8 cellular contexts compared by ENCODE assay signal in the genomic region with DNA sequence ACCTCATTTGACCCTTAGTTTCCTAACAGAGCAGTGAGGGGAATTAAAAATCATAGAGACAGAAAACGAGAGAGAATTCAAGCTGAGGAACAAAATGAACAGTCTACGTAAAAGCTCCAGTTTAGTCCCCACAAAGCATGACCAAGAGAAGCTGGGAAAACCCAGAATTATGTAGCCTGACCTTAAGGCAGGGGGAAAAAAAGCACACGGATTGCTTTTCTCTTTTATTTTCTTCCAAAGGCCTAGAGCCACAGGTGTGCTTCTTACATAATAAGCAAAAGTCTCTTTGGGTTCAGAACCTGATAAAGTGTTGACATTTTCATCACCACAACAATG. TPM values are rescaled to one million over a fixed set of nuclear protein-coding genes. Genes with fewer than 3 reads are reported as not detected.
DNase-seq lines count a peak whose midpoint lies in the region; ATAC-seq and TF ChIP-seq lines count a peak whose summit lies in the region.

No MANE protein-coding gene starts in this region.

- peak overlapping the region; percentile 83 for H3K4me2 ChIP-seq in HCT116 (ENCODE audit: low read length)
- H3K4me2 ChIP-seq in hepatocyte: peak overlapping the region; percentile 76
- peak overlapping the region; percentile 95 for H3K4me2 ChIP-seq in smooth muscle cell

- no peaks in the 10 kb centered on the region for H3K9me3 Mint-ChIP-seq in activated CD4-positive, alpha-beta memory T cell treated with anti-CD3 and anti-CD28 coated beads, Interleukin-2, amount 10 ng/mL, durations not matched to agents 7 days and 5 days

- RAD21 ChIA-PET in HCT116 (lab: Charles Lee; ENCODE audit: low non-redundant PET in 1 of 2, low total read pairs in 2 of 2, uncharacterized antibody in 2 of 2, unreplicated experiment in 2 of 2): interaction anchor here in 1 of 2 experiments (0.7 kb wide), 1 partner anchor 41 kb away, joined by 3 read pairs; no protein-coding TSS in a partner anchor

- no peaks in the 10 kb centered on the region for H3F3A ChIP-seq in smooth muscle cell (ENCODE audit: low read depth)

- no peak for TF ChIP-seq RAD21 in HCT116 (IDR thresholded peaks at IDR 0.05; ENCODE audit: low read depth)

- H2AFZ ChIP-seq in HCT116 (ENCODE audit: low read depth, low read length, poor library complexity, severe bottlenecking): peak overlapping the region; percentile 92
- H2AFZ ChIP-seq in hepatocyte: peak overlapping the region; percentile 96
- peak overlapping the region; percentile 97 for H2AFZ ChIP-seq in smooth muscle cell (ENCODE audit: low read depth)

- no peaks in the 10 kb centered on the region for H3K9me2 ChIP-seq in HCT116 (ENCODE audit: insufficient read depth)
- H3K9me2 ChIP-seq in hepatocyte (replicated peaks; ENCODE audit: insufficient read depth): no peaks in the 10 kb centered on the region

- H3K4me3 Mint-ChIP-seq in activated CD4-positive, alpha-beta memory T cell treated with anti-CD3 and anti-CD28 coated beads, Interleukin-2, amount 10 ng/mL, durations not matched to agents 7 days and 5 days: peak overlapping the region; percentile 88

- H4K20me1 ChIP-seq in HCT116 (ENCODE audit: insufficient read depth) (no peaks in the 10 kb centered on the region; the same call in 1 of the 2 replicates), hepatocyte (ENCODE audit: insufficient read depth, poor library complexity, severe bottlenecking) (peaks cover 35% of the 10 kb centered on the region), smooth muscle cell (ENCODE audit: low read depth) (peaks cover 34% of the 10 kb centered on the region)

- DNase-seq in HCT116 (ENCODE audit: low read depth, low spot score) (no peak), hepatocyte (ENCODE audit: low spot score) (no peak), smooth muscle cell (lab: John Stamatoyannopoulos, UW; ENCODE audit: unreplicated experiment) (no peak), retina (no peak), lower leg skin (ENCODE audit: low spot score in 2 of 2) (no peak), NCI-H1105 treated with DMSO at 0.1 percent for 48 hours (lab: John Stamatoyannopoulos, UW) (no peak)
- DNase-seq in activated CD4-positive, alpha-beta memory T cell treated with anti-CD3 and anti-CD28 coated beads, Interleukin-2, amount 10 ng/mL, durations not matched to agents 7 days and 5 days: no peak

- intact Hi-C loops in HCT116 (cut with micrococcal nuclease): loop anchor here (1.0 kb wide), 1 partner anchor 23 kb away; a partner anchor contains a TSS
- intact Hi-C loops in lower leg skin (cut with DNase I; ENCODE audit: low total_unique reads): no loop called here

- peaks cover 50% of the 10 kb centered on the region for H3K4me1 Mint-ChIP-seq in activated CD4-positive, alpha-beta memory T cell treated with anti-CD3 and anti-CD28 coated beads, Interleukin-2, amount 10 ng/mL, durations not matched to agents 7 days and 5 days

- POLR2A ChIA-PET in HCT116 (lab: Charles Lee): interaction anchor here (0.9 to 1.2 kb wide), 2 partner anchors 13 to 19 kb away, joined by 3 to 4 read pairs; no protein-coding TSS in a partner anchor
- POLR2A ChIA-PET in activated CD4-positive, alpha-beta memory T cell treated with anti-CD3 and anti-CD28 coated beads, Interleukin-2, amount 10 ng/mL, durations not matched to agents 7 days and 5 days (lab: Charles Lee): interaction anchor here (0.8 to 2.0 kb wide), 17 partner anchors 8 to 299 kb away, joined by 3 to 43 read pairs (median 5); a partner anchor contains a TSS

- peak overlapping the region; percentile 71 for H3K27ac Mint-ChIP-seq in activated CD4-positive, alpha-beta memory T cell treated with anti-CD3 and anti-CD28 coated beads, Interleukin-2, amount 10 ng/mL, durations not matched to agents 7 days and 5 days

- peaks cover 12 to 28% of the 10 kb centered on the region in 2 experiments for H3K4me1 ChIP-seq in HCT116 (ENCODE audit: control insufficient read depth in 1 of 2, insufficient read depth in 2 of 2, low read length in 2 of 2)
- H3K4me1 ChIP-seq in hepatocyte (ENCODE audit: insufficient read depth): peaks cover 13% of the 10 kb centered on the region
- peaks cover 18% of the 10 kb centered on the region for H3K4me1 ChIP-seq in smooth muscle cell (ENCODE audit: low read depth)

- H3K4me3 ChIP-seq in HCT116 (replicated peaks in 1 of 2; ENCODE audit: low read depth in 1 of 2, low read length in 2 of 2) (peak overlapping the region; percentile 64 to 93), hepatocyte (peak overlapping the region; percentile 22), smooth muscle cell (peak overlapping the region; percentile 94), lower leg skin (ENCODE audit: low read depth, poor library complexity, severe bottlenecking) (no peak overlapping the region)

- H3K9me3 ChIP-seq in HCT116 (ENCODE audit: control insufficient read depth in 1 of 2, insufficient read depth in 1 of 2, low read depth in 1 of 2, low read length in 2 of 2) (no peaks in the 10 kb centered on the region), hepatocyte (ENCODE audit: low read depth) (no peaks in the 10 kb centered on the region), smooth muscle cell (replicated peaks; ENCODE audit: low read depth) (no peaks in the 10 kb centered on the region)

- H3K27me3 Mint-ChIP-seq in activated CD4-positive, alpha-beta memory T cell treated with anti-CD3 and anti-CD28 coated beads, Interleukin-2, amount 10 ng/mL, durations not matched to agents 7 days and 5 days: no peaks in the 10 kb centered on the region

- CTCF ChIA-PET in HCT116 (lab: Charles Lee): interaction anchor here (1.3 kb wide), 1 partner anchor 206 kb away, joined by 3 read pairs; no protein-coding TSS in a partner anchor
- CTCF ChIA-PET in activated CD4-positive, alpha-beta memory T cell treated with anti-CD3 and anti-CD28 coated beads, Interleukin-2, amount 10 ng/mL, durations not matched to agents 7 days and 5 days (lab: Charles Lee): interaction anchor here (0.9 to 1.6 kb wide), 8 partner anchors 18 to 104 kb away, joined by 3 to 8 read pairs (median 5); a partner anchor contains a TSS

- TF ChIP-seq POLR2A in HCT116 (IDR thresholded peaks at IDR 0.05; ENCODE audit: borderline replicate concordance, extremely low read depth, insufficient read depth, insufficient read length): no peak
- TF ChIP-seq POLR2A in lower leg skin (IDR thresholded peaks at IDR 0.05): no peak

- peaks cover 11% of the 10 kb centered on the region for H3K36me3 Mint-ChIP-seq in activated CD4-positive, alpha-beta memory T cell treated with anti-CD3 and anti-CD28 coated beads, Interleukin-2, amount 10 ng/mL, durations not matched to agents 7 days and 5 days (ENCODE audit: low read depth)

- TF ChIP-seq CTCF in HCT116 (IDR thresholded peaks at IDR 0.05 in 2 of 3, conservative IDR thresholded peaks at IDR 0.05 in 1 of 3; ENCODE audit: borderline replicate concordance in 1 of 3, insufficient read depth in 1 of 3, low read depth in 2 of 3, low read length in 2 of 3) (no peak), hepatocyte (IDR thresholded peaks at IDR 0.05; ENCODE audit: poor library complexity) (no peak), smooth muscle cell (IDR thresholded peaks at IDR 0.05; ENCODE audit: borderline replicate concordance, insufficient read depth, poor library complexity, severe bottlenecking) (no peak), lower leg skin (IDR thresholded peaks at IDR 0.05) (no peak)

- H3K79me2 ChIP-seq in HCT116 (ENCODE audit: insufficient read depth, low read length): peaks cover 45% of the 10 kb centered on the region
- H3K79me2 ChIP-seq in hepatocyte: peaks cover 44% of the 10 kb centered on the region
- H3K79me2 ChIP-seq in smooth muscle cell (ENCODE audit: low read depth): peaks cover 44% of the 10 kb centered on the region

- WGBS in hepatocyte (ENCODE audit: low lambda C conversion rate, missing lambda C conversion rate): 45% methylated on average over 3 of the region's 3 CpGs
- WGBS in smooth muscle cell (ENCODE audit: low lambda C conversion rate): 37% methylated on average over 3 of the region's 3 CpGs
- WGBS in lower leg skin, 2 donors: 28 to 34% methylated on average over 3 of the region's 3 CpGs

- H3K9ac ChIP-seq in HCT116 (ENCODE audit: low read length): peak overlapping the region; percentile 88
- peak overlapping the region; percentile 93 for H3K9ac ChIP-seq in smooth muscle cell (ENCODE audit: low read depth)

- H3K27me3 ChIP-seq in HCT116 (ENCODE audit: insufficient read depth, low read length): no peaks in the 10 kb centered on the region
- no peaks in the 10 kb centered on the region for H3K27me3 ChIP-seq in hepatocyte
- H3K27me3 ChIP-seq in smooth muscle cell (ENCODE audit: low read depth): no peaks in the 10 kb centered on the region

- H3K27ac ChIP-seq in HCT116 (ENCODE audit: low read depth, low read length) (0 out of 2 replicates have a peak overlapping the region, but pooled peaks have one; percentile 19), hepatocyte (peak overlapping the region; percentile 87), smooth muscle cell (ENCODE audit: low read depth) (peak overlapping the region; percentile 81)

- H3K36me3 ChIP-seq in HCT116 (ENCODE audit: control insufficient read depth in 1 of 2, insufficient read depth in 2 of 2, low read length in 2 of 2) (no peaks in the 10 kb centered on the region), hepatocyte (replicated peaks; ENCODE audit: insufficient read depth, low read depth) (no peaks in the 10 kb centered on the region), smooth muscle cell (ENCODE audit: low read depth) (no peaks in the 10 kb centered on the region)

- no TSS peak for BruUV-seq in HCT116 (replicated peaks; lab: Mats Ljungman, UMichigan)

- no peak for ATAC-seq in HCT116
- ATAC-seq in HG02973 (IDR thresholded peaks at IDR 0.05; ENCODE audit: unreplicated experiment): no peak

RNA-seq across cellular contexts. Expression of a gene that starts 0.5 kb away (rescaled TPM):
- total RNA-seq in HCT116 (2021; ENCODE audit: unreplicated experiment): 22.7 TPM
- 13.2 and 14.9 TPM in 2 replicates for polyA plus RNA-seq in HCT116 (2012)
- 10 to 100 TPM; 34.6 to 35.5 TPM for total RNA-seq in activated CD4-positive, alpha-beta memory T cell treated with anti-CD3 and anti-CD28 coated beads, Interleukin-2, amount 10 ng/mL, durations not matched to agents 7 days and 5 days
- 19.1 and 31.2 TPM in 2 replicates for total RNA-seq in hepatocyte
- polyA plus RNA-seq in hepatocyte: 7.2 and 8.3 TPM in 2 replicates
- total RNA-seq in smooth muscle cell: 24.2 and 38.3 TPM in 2 replicates
- 10.3 and 11.5 TPM in 2 replicates for polyA plus RNA-seq in smooth muscle cell
- total RNA-seq in lower leg skin: 10 to 100 TPM; 31.5 to 67.5 (median 36.2) TPM

RNA-seq across cellular contexts. Expression of a gene that starts 22.7 kb away (rescaled TPM):
- total RNA-seq in HCT116 (2021; ENCODE audit: unreplicated experiment) (1.9 TPM), hepatocyte (4.5 and 6.5 TPM in 2 replicates), smooth muscle cell (2.5 and 2.9 TPM in 2 replicates), lower leg skin (1 to 10 TPM; 3.0 to 6.5 (median 4.8) TPM)
- 1.2 and 2.0 TPM in 2 replicates for polyA plus RNA-seq in HCT116 (2012)
- total RNA-seq in activated CD4-positive, alpha-beta memory T cell treated with anti-CD3 and anti-CD28 coated beads, Interleukin-2, amount 10 ng/mL, durations not matched to agents 7 days and 5 days: 1 to 10 TPM; 5.6 to 7.3 TPM
- polyA plus RNA-seq in hepatocyte (3.7 and 4.4 TPM in 2 replicates), smooth muscle cell (2.4 and 5.1 TPM in 2 replicates)

RNA-seq across cellular contexts. Expression of a gene that starts 23.0 kb away (rescaled TPM):
- total RNA-seq in HCT116 (2021; ENCODE audit: unreplicated experiment) (69.2 TPM), hepatocyte (60.8 and 89.6 TPM in 2 replicates), smooth muscle cell (60.2 and 96.5 TPM in 2 replicates), lower leg skin (100 to 1,000 TPM in 2 of 4 donors, 10 to 100 TPM in 2; 42.0 to 151 (median 98.0) TPM)
- polyA plus RNA-seq in HCT116 (2012): 40.3 and 56.0 TPM in 2 replicates
- 10 to 100 TPM; 70.4 to 72.1 TPM for total RNA-seq in activated CD4-positive, alpha-beta memory T cell treated with anti-CD3 and anti-CD28 coated beads, Interleukin-2, amount 10 ng/mL, durations not matched to agents 7 days and 5 days
- polyA plus RNA-seq in hepatocyte (50.9 and 54.9 TPM in 2 replicates), smooth muscle cell (65.6 and 66.3 TPM in 2 replicates)

Comparison
In these comparisons a context has a peak if more than half of its experiments do, and no peak if none do; other contexts are left out.
1. H3K27ac ChIP-seq: peak in every context shown above with its lines; median percentile 87 in hepatocyte; 81 in smooth muscle cell; 19 in HCT116.